ENCODE assay signal across 9 cellular contexts in genomic region chrX:103685396-103685795, GRCh38. TPM values are rescaled to one million over a fixed set of nuclear protein-coding genes. Genes with fewer than 3 reads are reported as not detected.
A peak's percentile ranks its signal among the peaks of the same experiment; 100 is the strongest.
DNase-seq lines count a peak whose midpoint lies in the region; ATAC-seq, FAIRE-seq and TF ChIP-seq lines count a peak whose summit lies in the region.
"Had no signal": no experiment of that assay in that cellular context is flagged by ENCODE, and none has a peak within 500 bp of the region (broad histone marks: within the 10 kb centered on the region; RNA-seq: fewer than 3 reads in every experiment).

No MANE protein-coding gene starts in this region.

- H3K4me3 Mint-ChIP-seq in CD4-positive, alpha-beta T cell: peak overlapping the region; percentile 85

- FAIRE-seq in K562 (lab: Jason Lieb, UNC): no peak
- FAIRE-seq: endometrium had no signal

- intact Hi-C loops in CD4-positive, alpha-beta T cell (cut with DNase I, micrococcal nuclease): loop anchor here (5.0 to 10.0 kb wide), 5 partner anchors 61 to 479 kb away; partner anchors contain the start of genes FAM199X (in 1 of the 2) and TCEAL1 (in 1 of the 2)
- intact Hi-C loops in K562 (cut with micrococcal nuclease): loop anchor here (10.0 kb wide), 1 partner anchor 479 kb away; the partner anchor contains the start of gene FAM199X

- H3K4me1 ChIP-seq in K562 (replicated peaks in 1 of 2; ENCODE audit: control insufficient read depth in 2 of 2, insufficient read depth in 2 of 2, low read length in 2 of 2): peaks cover 0 to 4% of the 10 kb centered on the region in 2 experiments; a peak in 3 of 5 replicates
- peaks cover 7% of the 10 kb centered on the region for H3K4me1 ChIP-seq in muscle layer of colon (ENCODE audit: insufficient read depth, low read length)

- H3K36me3 ChIP-seq in K562 (ENCODE audit: control insufficient read depth, insufficient read depth, low read length) (peaks cover 45% of the 10 kb centered on the region), muscle layer of colon (ENCODE audit: insufficient read depth, low read length) (peaks cover 13% of the 10 kb centered on the region)

- WGBS in K562 (ENCODE audit: insufficient coverage, low coverage, missing lambda C conversion rate): 0% methylated on average over 4 of the region's 5 CpGs

- H3K27ac Mint-ChIP-seq in CD4-positive, alpha-beta T cell: no peak overlapping the region

- H3K4me1 Mint-ChIP-seq in CD4-positive, alpha-beta T cell (ENCODE audit: low read depth): peaks cover 4% of the 10 kb centered on the region

- H3K4me3 ChIP-seq in K562: peak overlapping the region; percentile 63
- H3K4me3 ChIP-seq in muscle layer of colon (ENCODE audit: low read depth in 1 of 2, low read length in 2 of 2): peak overlapping the region; percentile 26 to 43

- in situ Hi-C loops in KBM-7 (cut with MboI; ENCODE audit: low pct_unique_long_range_greater_than_20kb, low sequenced_read_pairs) (no loop called here), K562 (cut with MboI) (no loop called here)

- H3K79me2 ChIP-seq in K562 (ENCODE audit: control insufficient read depth, insufficient read depth, low read length): peaks cover 30% of the 10 kb centered on the region

- H3K27me3 ChIP-seq in CD4-positive, alpha-beta T cell (ENCODE audit: control insufficient read depth, insufficient read depth, low read length): no peaks in the 10 kb centered on the region
- H3K27me3 ChIP-seq in K562 (ENCODE audit: control insufficient read depth in 2 of 2, insufficient read depth in 2 of 2, low read length in 2 of 2): no peaks in the 10 kb centered on the region
- peaks cover 0 to 18% of the 10 kb centered on the region in 2 donors for H3K27me3 ChIP-seq in muscle layer of colon (ENCODE audit: control insufficient read depth in 1 of 2, insufficient read depth in 2 of 2, low read length in 2 of 2)

- no TSS peak for BruUV-seq in K562 (replicated peaks; lab: Mats Ljungman, UMichigan)

- ATAC-seq in CD4-positive, alpha-beta T cell (ENCODE audit: poor library complexity): no peak
- ATAC-seq in K562: no peak

- H4K20me1 ChIP-seq in K562 (replicated peaks; ENCODE audit: control insufficient read depth, insufficient read depth, low read length): no peaks in the 10 kb centered on the region; the same call in 1 of the 2 replicates

- H3K27me3 Mint-ChIP-seq in CD4-positive, alpha-beta T cell: no peaks in the 10 kb centered on the region

- peak overlapping the region; percentile 91 for H3K4me2 ChIP-seq in K562 (ENCODE audit: insufficient read depth, low read length)

- TF ChIP-seq POLR2A in K562 (conservative IDR thresholded peaks at IDR 0.05): no peak

- H3K27ac ChIP-seq in CD4-positive, alpha-beta T cell (ENCODE audit: low read depth, low read length): no peak overlapping the region
- H3K27ac ChIP-seq in K562 (ENCODE audit: extremely low read depth, low read depth, low read length): peak overlapping the region; percentile 99; the same call in 2 of the 3 replicates
- H3K27ac ChIP-seq in muscle layer of colon (ENCODE audit: low read depth, low read length): peak overlapping the region; percentile 19

- CTCF ChIA-PET in CD4-positive, alpha-beta T cell (lab: Charles Lee): no interaction called here
- CTCF ChIA-PET in K562 (lab: Yijun Ruan, JAX; ENCODE audit: low intra/inter-chr PET ratio): no interaction called here

- POLR2A ChIA-PET in CD4-positive, alpha-beta T cell (lab: Charles Lee): interaction anchor here (1.0 kb wide), 1 partner anchor 75 kb away, joined by 3 read pairs; no protein-coding TSS in a partner anchor
- POLR2A ChIA-PET in K562 (lab: Yijun Ruan, JAX): interaction anchor here (0.8 to 1.5 kb wide), 6 partner anchors 9 to 56 kb away, joined by 3 to 4 read pairs (median 3); no protein-coding TSS in a partner anchor

- H3K36me3 Mint-ChIP-seq in CD4-positive, alpha-beta T cell (ENCODE audit: low read depth): peaks cover 35% of the 10 kb centered on the region

- H3K9ac ChIP-seq in K562 (ENCODE audit: insufficient read depth in 1 of 2, low read depth in 2 of 2, low read length in 2 of 2) (peak overlapping the region in 1 of 2 experiments; percentile 98; a peak in 2 of 4 replicates), muscle layer of colon (ENCODE audit: low read length) (peak overlapping the region; percentile 69)

- DNase-seq in CD4-positive, alpha-beta T cell: no peak
- DNase-seq in KBM-7 (peak; percentile 17), K562 (ENCODE audit: extremely low read depth in 1 of 4, low spot score in 3 of 4) (peak; percentile 16 to 36 (median 20)), SKM-1 treated with dmso at 0.1 percent for 144 hours (lab: John Stamatoyannopoulos, UW; ENCODE audit: unreplicated experiment) (no peak), globus pallidus (ENCODE audit: low spot score) (no peak), GM19238 (ENCODE audit: insufficient read length, low spot score) (no peak), NCI-H524 treated with DMSO at 0.1 percent for 48 hours (lab: John Stamatoyannopoulos, UW) (no peak)

- no peaks in the 10 kb centered on the region for H3K9me3 ChIP-seq in CD4-positive, alpha-beta T cell (ENCODE audit: control insufficient read depth, low read length)
- H3K9me3 ChIP-seq in K562 (replicated peaks; ENCODE audit: control insufficient read depth, insufficient read depth, low read depth, low read length): no peaks in the 10 kb centered on the region
- no peaks in the 10 kb centered on the region for H3K9me3 ChIP-seq in muscle layer of colon (ENCODE audit: low read length)

- H3K9me3 Mint-ChIP-seq in CD4-positive, alpha-beta T cell: no peaks in the 10 kb centered on the region

- no peak for TF ChIP-seq EP300 in K562 (IDR thresholded peaks at IDR 0.05; ENCODE audit: low read length)

- H2AFZ ChIP-seq in K562 (ENCODE audit: low read depth, low read length): no peak overlapping the region

- TF ChIP-seq CTCF in CD4-positive, alpha-beta T cell (IDR thresholded peaks at IDR 0.05): no peak
- no peak for TF ChIP-seq CTCF in K562 (IDR thresholded peaks at IDR 0.05 in 2 of 3, conservative IDR thresholded peaks at IDR 0.05 in 1 of 3; ENCODE audit: insufficient read depth in 2 of 3, low read depth in 1 of 3, low read length in 3 of 3)

- no peaks in the 10 kb centered on the region for H3K9me1 ChIP-seq in K562 (ENCODE audit: control insufficient read depth, insufficient read depth, low read length)

- TF ChIP-seq RAD21 in K562 (CRISPR knock-in tag; conservative IDR thresholded peaks at IDR 0.05 in 1 of 2, IDR thresholded peaks at IDR 0.05 in 1 of 2): no peak

RNA-seq across cellular contexts. Expression of gene MORF4L2, which starts 1.1 kb away (rescaled TPM):
- total RNA-seq in CD4-positive, alpha-beta T cell: 100 to 1,000 TPM; 201 to 212 TPM
- 71.9 and 171 TPM in 2 replicates for total RNA-seq in K562 (2011; cell fraction: chromatin; rRNA removed; ENCODE audit: low replicate concordance)
- 54.9 and 61.8 TPM in 2 replicates for total RNA-seq in K562 (2011; cell fraction: nucleolus; rRNA removed)
- total RNA-seq in K562 (2011; cell fraction: nucleoplasm; rRNA removed): 116 and 150 TPM in 2 replicates
- total RNA-seq in K562 (2014; rRNA removed): 309 and 374 TPM in 2 replicates
- 508 and 522 TPM in 2 replicates for total RNA-seq in K562 (2014; rRNA removed; fragmentation: Illumina TruSeq; extraction: Trizol)
- total RNA-seq in K562 (2015; rRNA removed; fragmentation: Illumina TruSeq; extraction: Trizol): 386 and 415 TPM in 2 replicates
- total RNA-seq in K562 (2021): 324 and 325 TPM in 2 replicates
- 608 and 781 TPM in 2 replicates for polyA plus RNA-seq in K562 (2011; rRNA removed)
- polyA plus RNA-seq in K562 (2011; cell fraction: cytosol; rRNA removed): 197 and 406 TPM in 2 replicates
- 137 and 241 TPM in 2 replicates for polyA plus RNA-seq in K562 (2011; cell fraction: nucleus; rRNA removed)
- polyA plus RNA-seq in K562 (2012): 242 and 419 TPM in 2 replicates
- 587 and 647 TPM in 2 replicates for polyA plus RNA-seq in K562 (2014; fragmentation: Illumina TruSeq; extraction: Trizol)
- polyA plus RNA-seq in K562 (2014; fragmentation: Nextera tagmentation; extraction: Ambion mirVana): 100 to 1,000 TPM; 420 to 476 TPM
- 338 and 382 TPM in 2 replicates for polyA plus RNA-seq in K562 (2014; rRNA removed)
- 316 and 347 TPM in 2 replicates for polyA minus RNA-seq in K562 (2011; rRNA and poly(A)+ RNA removed)
- polyA minus RNA-seq in K562 (2011; cell fraction: cytosol; rRNA and poly(A)+ RNA removed): 109 and 118 TPM in 2 replicates
- 33.9 and 97.0 TPM in 2 replicates for polyA minus RNA-seq in K562 (2011; cell fraction: nucleus; rRNA and poly(A)+ RNA removed)

RNA-seq across cellular contexts. Expression of gene TMEM31, which starts 25.3 kb away (rescaled TPM):
- not detected for total RNA-seq in CD4-positive, alpha-beta T cell
- not detected in 2 replicates for total RNA-seq in K562 (2011; cell fraction: chromatin; rRNA removed; ENCODE audit: low replicate concordance)
- total RNA-seq in K562 (2011; cell fraction: nucleolus; rRNA removed): not detected in 2 replicates
- total RNA-seq in K562 (2011; cell fraction: nucleoplasm; rRNA removed): not detected in 2 replicates
- not detected in 2 replicates for total RNA-seq in K562 (2014; rRNA removed)
- not detected in 2 replicates for total RNA-seq in K562 (2014; rRNA removed; fragmentation: Illumina TruSeq; extraction: Trizol)
- not detected in 2 replicates for total RNA-seq in K562 (2015; rRNA removed; fragmentation: Illumina TruSeq; extraction: Trizol)
- not detected in 2 replicates for total RNA-seq in K562 (2021)
- 0.18 and 0.34 TPM in 2 replicates for polyA plus RNA-seq in K562 (2011; rRNA removed)
- 0.21 TPM in 1 of 2 replicates, not detected in the other for polyA plus RNA-seq in K562 (2011; cell fraction: cytosol; rRNA removed)
- polyA plus RNA-seq in K562 (2011; cell fraction: nucleus; rRNA removed): 0.18 TPM in 1 of 2 replicates, not detected in the other
- polyA plus RNA-seq in K562 (2012): not detected in 2 replicates
- polyA plus RNA-seq in K562 (2014; fragmentation: Illumina TruSeq; extraction: Trizol): not detected in 2 replicates
- polyA plus RNA-seq in K562 (2014; fragmentation: Nextera tagmentation; extraction: Ambion mirVana): not detected
- not detected in 2 replicates for polyA plus RNA-seq in K562 (2014; rRNA removed)
- not detected in 2 replicates for polyA minus RNA-seq in K562 (2011; rRNA and poly(A)+ RNA removed)
- not detected in 2 replicates for polyA minus RNA-seq in K562 (2011; cell fraction: cytosol; rRNA and poly(A)+ RNA removed)
- not detected in 2 replicates for polyA minus RNA-seq in K562 (2011; cell fraction: nucleus; rRNA and poly(A)+ RNA removed)

RNA-seq across cellular contexts. Expression of gene TCEAL1, which starts 56.6 kb away (rescaled TPM):
- 1 to 10 TPM; 4.0 to 4.9 TPM for total RNA-seq in CD4-positive, alpha-beta T cell
- 0.65 and 0.92 TPM in 2 replicates for total RNA-seq in K562 (2011; cell fraction: chromatin; rRNA removed; ENCODE audit: low replicate concordance)
- total RNA-seq in K562 (2011; cell fraction: nucleolus; rRNA removed): 0.79 TPM in 1 of 2 replicates, not detected in the other
- total RNA-seq in K562 (2011; cell fraction: nucleoplasm; rRNA removed): 0.99 and 1.0 TPM in 2 replicates
- total RNA-seq in K562 (2014; rRNA removed) (3.3 and 4.0 TPM in 2 replicates), K562 (2014; rRNA removed; fragmentation: Illumina TruSeq; extraction: Trizol) (2.8 and 3.1 TPM in 2 replicates), K562 (2015; rRNA removed; fragmentation: Illumina TruSeq; extraction: Trizol) (2.9 and 4.0 TPM in 2 replicates), K562 (2021) (2.1 and 2.5 TPM in 2 replicates)
- polyA plus RNA-seq in K562 (2011; rRNA removed) (1.8 and 2.8 TPM in 2 replicates), K562 (2014; fragmentation: Illumina TruSeq; extraction: Trizol) (3.4 and 4.1 TPM in 2 replicates), K562 (2014; fragmentation: Nextera tagmentation; extraction: Ambion mirVana) (1 to 10 TPM; 2.5 to 4.1 TPM), K562 (2014; rRNA removed) (3.8 and 5.3 TPM in 2 replicates)
- polyA plus RNA-seq in K562 (2011; cell fraction: cytosol; rRNA removed): 1.0 and 1.6 TPM in 2 replicates
- polyA plus RNA-seq in K562 (2011; cell fraction: nucleus; rRNA removed): 2.0 and 2.1 TPM in 2 replicates
- 2.1 and 2.2 TPM in 2 replicates for polyA plus RNA-seq in K562 (2012)
- polyA minus RNA-seq in K562 (2011; rRNA and poly(A)+ RNA removed): 0.46 and 1.8 TPM in 2 replicates
- polyA minus RNA-seq in K562 (2011; cell fraction: cytosol; rRNA and poly(A)+ RNA removed): not detected in 2 replicates
- 0.54 and 0.89 TPM in 2 replicates for polyA minus RNA-seq in K562 (2011; cell fraction: nucleus; rRNA and poly(A)+ RNA removed)

Comparison
In these comparisons a context has a peak if more than half of its experiments do, and no peak if none do; other contexts are left out.
1. DNase-seq: peak in KBM-7 (single experiment) and K562 (4 of 4); none in CD4-positive, alpha-beta T cell (0 of 10), SKM-1 treated with dmso at 0.1 percent for 144 hours (single experiment), globus pallidus (single experiment), GM19238 (single experiment) and NCI-H524 treated with DMSO at 0.1 percent for 48 hours (single experiment).